ENCODE assay signal across 2 cellular contexts in genomic region chr17:47797797-47798196, GRCh38.
TF ChIP-seq lines count a peak whose summit lies in the region.

No MANE protein-coding gene starts in this region.

TF ChIP-seq in Ishikawa, 13 proteins besides CTCF, POLR2A, EP300 and RAD21 (continued from another document):
- TF ChIP-seq REST (IDR thresholded peaks at IDR 0.05; ENCODE audit: low read depth) (peak; percentile 92), CEBPB (IDR thresholded peaks at IDR 0.05) (no peak)

TF ChIP-seq in WTC11, 78 proteins besides CTCF, POLR2A, EP300 and RAD21 (continued from another document):
- TF ChIP-seq ATF2 (CRISPR knock-in tag; IDR thresholded peaks at IDR 0.05; ENCODE audit: borderline replicate concordance, low read depth) = no peak
- TF ChIP-seq ATF6 (CRISPR knock-in tag; IDR thresholded peaks at IDR 0.05) = no peak
- no peak for TF ChIP-seq ERG (CRISPR knock-in tag; IDR thresholded peaks at IDR 0.05)
- TF ChIP-seq SP1 (CRISPR knock-in tag; conservative IDR thresholded peaks at IDR 0.05) = no peak
- TF ChIP-seq NR1H2 (CRISPR knock-in tag; IDR thresholded peaks at IDR 0.05) = no peak
- TF ChIP-seq ZNF263 (CRISPR knock-in tag; IDR thresholded peaks at IDR 0.05; ENCODE audit: low read depth) = no peak
- TF ChIP-seq FOXK1 (CRISPR knock-in tag; IDR thresholded peaks at IDR 0.05) = no peak
- TF ChIP-seq, protein P1, sequence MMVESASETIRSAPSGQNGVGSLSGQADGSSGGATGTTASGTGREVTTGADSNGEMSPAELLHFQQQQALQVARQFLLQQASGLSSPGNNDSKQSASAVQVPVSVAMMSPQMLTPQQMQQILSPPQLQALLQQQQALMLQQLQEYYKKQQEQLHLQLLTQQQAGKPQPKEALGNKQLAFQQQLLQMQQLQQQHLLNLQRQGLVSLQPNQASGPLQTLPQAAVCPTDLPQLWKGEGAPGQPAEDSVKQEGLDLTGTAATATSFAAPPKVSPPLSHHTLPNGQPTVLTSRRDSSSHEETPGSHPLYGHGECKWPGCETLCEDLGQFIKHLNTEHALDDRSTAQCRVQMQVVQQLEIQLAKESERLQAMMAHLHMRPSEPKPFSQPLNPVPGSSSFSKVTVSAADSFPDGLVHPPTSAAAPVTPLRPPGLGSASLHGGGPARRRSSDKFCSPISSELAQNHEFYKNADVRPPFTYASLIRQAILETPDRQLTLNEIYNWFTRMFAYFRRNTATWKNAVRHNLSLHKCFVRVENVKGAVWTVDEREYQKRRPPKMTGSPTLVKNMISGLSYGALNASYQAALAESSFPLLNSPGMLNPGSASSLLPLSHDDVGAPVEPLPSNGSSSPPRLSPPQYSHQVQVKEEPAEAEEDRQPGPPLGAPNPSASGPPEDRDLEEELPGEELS (CRISPR knock-in tag; IDR thresholded peaks at IDR 0.05) = no peak
- no peak for TF ChIP-seq ZNF232 (CRISPR knock-in tag; IDR thresholded peaks at IDR 0.05)
- no peak for TF ChIP-seq CREB1 (CRISPR knock-in tag; IDR thresholded peaks at IDR 0.05)
- no peak for TF ChIP-seq NR2C2 (CRISPR knock-in tag; IDR thresholded peaks at IDR 0.05)
- TF ChIP-seq, protein P2, sequence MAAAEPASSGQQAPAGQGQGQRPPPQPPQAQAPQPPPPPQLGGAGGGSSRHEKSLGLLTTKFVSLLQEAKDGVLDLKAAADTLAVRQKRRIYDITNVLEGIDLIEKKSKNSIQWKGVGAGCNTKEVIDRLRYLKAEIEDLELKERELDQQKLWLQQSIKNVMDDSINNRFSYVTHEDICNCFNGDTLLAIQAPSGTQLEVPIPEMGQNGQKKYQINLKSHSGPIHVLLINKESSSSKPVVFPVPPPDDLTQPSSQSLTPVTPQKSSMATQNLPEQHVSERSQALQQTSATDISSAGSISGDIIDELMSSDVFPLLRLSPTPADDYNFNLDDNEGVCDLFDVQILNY (CRISPR knock-in tag; IDR thresholded peaks at IDR 0.05) = no peak
